In genomic region chr10:132142396-132143161, GRCh38 we compare ENCODE assay signal across 8 cellular contexts. TPM values are rescaled to one million over a fixed set of nuclear protein-coding genes. Genes with fewer than 3 reads are reported as not detected.
DNase-seq lines count a peak whose midpoint lies in the region; ATAC-seq and TF ChIP-seq lines count a peak whose summit lies in the region.

No MANE protein-coding gene starts in this region.

- intact Hi-C loops in body of pancreas (cut with DNase I): no loop called here

- WGBS in body of pancreas, 2 donors: 25% methylated on average over 32 of the region's 33 CpGs; no CpG with 5 or more reads in 1 of the 2 donors

- ATAC-seq in HG02763 (IDR thresholded peaks at IDR 0.05; ENCODE audit: unreplicated experiment) (peak; percentile 42), body of pancreas (peak; percentile 55), GM19328 (IDR thresholded peaks at IDR 0.05; ENCODE audit: unreplicated experiment) (no peak)

- no peaks in the 10 kb centered on the region for H3K9me3 ChIP-seq in body of pancreas

- H3K36me3 ChIP-seq in body of pancreas (replicated peaks in 1 of 2; ENCODE audit: insufficient read depth in 1 of 2, low read depth in 2 of 2) (no peaks in the 10 kb centered on the region), kidney epithelial cell (ENCODE audit: control insufficient read depth, insufficient read depth, low read length) (no peaks in the 10 kb centered on the region)

- no peak overlapping the region for H3K27ac ChIP-seq in body of pancreas

- DNase-seq in T-helper 2 cell (peak; percentile 12 to 35 (median 17)), body of pancreas (peak; percentile 36 to 68 (median 54)), kidney epithelial cell (ENCODE audit: low read depth) (no peak), NCI-H1694 treated with DMSO at 0.1 percent for 48 hours (lab: John Stamatoyannopoulos, UW) (no peak)
- peak in 2 of 3 experiments; percentile 27 to 51 for DNase-seq in stimulated activated CD4-positive, alpha-beta T cell treated with anti-CD3 and anti-CD28 coated beads, TNF-alpha, amount 100 ng/mL, for 24 hours (ENCODE audit: low read depth in 3 of 3)

- H3K27me3 ChIP-seq in body of pancreas: no peaks in the 10 kb centered on the region
- peaks cover 2% of the 10 kb centered on the region for H3K27me3 ChIP-seq in kidney epithelial cell (ENCODE audit: control insufficient read depth, insufficient read depth, low read length)

- H3K4me3 ChIP-seq in body of pancreas: no peak overlapping the region
- no peak overlapping the region for H3K4me3 ChIP-seq in kidney epithelial cell (ENCODE audit: low read depth, low read length)

- peak; percentile 88 for TF ChIP-seq CTCF in GM12872 (IDR thresholded peaks at IDR 0.05; ENCODE audit: insufficient read depth, low read depth, low read length)
- TF ChIP-seq CTCF in body of pancreas (IDR thresholded peaks at IDR 0.05): peak; percentile 70 to 95 (median 79)
- peak; percentile 70 for TF ChIP-seq CTCF in kidney epithelial cell (IDR thresholded peaks at IDR 0.05; ENCODE audit: insufficient read depth, low read length, poor library complexity, severe bottlenecking)

- TF ChIP-seq POLR2A in body of pancreas (IDR thresholded peaks at IDR 0.05): no peak

- no peaks in the 10 kb centered on the region for H3K4me1 ChIP-seq in body of pancreas

RNA-seq across cellular contexts. Expression of gene DPYSL4, which starts 44.2 kb away (rescaled TPM):
- total RNA-seq in body of pancreas: under 1 TPM in 1 of 2 donors, not detected in 1; 0.52 TPM
- 15.3 and 21.5 TPM in 2 replicates for total RNA-seq in kidney epithelial cell

Comparison
In these comparisons a context has a peak if more than half of its experiments do, and no peak if none do; other contexts are left out.
1. DNase-seq: peak in T-helper 2 cell (5 of 5), body of pancreas (4 of 4) and stimulated activated CD4-positive, alpha-beta T cell treated with anti-CD3 and anti-CD28 coated beads, TNF-alpha, amount 100 ng/mL, for 24 hours (2 of 3); none in kidney epithelial cell (single experiment) and NCI-H1694 treated with DMSO at 0.1 percent for 48 hours (single experiment).
2. RNA of gene DPYSL4, which starts 44.2 kb away (total RNA-seq): 15.3 to 21.5 TPM in kidney epithelial cell; 0.52 TPM in body of pancreas; every median in the first group is over 10 times any median in the second.
3. Peak in every context shown above with its lines, with median percentiles within 50 percentile points of each other: CTCF ChIP-seq.